Comparison of ENCODE assay signal across 27 cellular contexts in genomic region chr5:133685402-133686018, GRCh38.
"Had no signal": no experiment of that assay in that cellular context is flagged by ENCODE, and none has a peak within 500 bp of the region (broad histone marks: within the 10 kb centered on the region; RNA-seq: fewer than 3 reads in every experiment).

No MANE protein-coding gene starts in this region.

- DNase-seq: activated CD4-positive, alpha-beta memory T cell treated with anti-CD3 and anti-CD28 coated beads for 36 hours; activated CD4-positive, alpha-beta T cell treated with anti-CD3 and anti-CD28 coated beads, Interleukin-2, amount 10 ng/mL, durations not matched to agents 24 days and 14 days; activated CD8-positive, alpha-beta memory T cell treated with anti-CD3 and anti-CD28 coated beads, Interleukin-2, amount 50 U/mL, for 4 hours; activated effector memory CD4-positive, alpha-beta T cell treated with anti-CD3 and anti-CD28 coated beads, Interleukin-2, amount 50 U/mL, for 16 hours; activated naive CD4-positive, alpha-beta T cell treated with anti-CD3 and anti-CD28 coated beads for 36 hours; activated naive CD8-positive, alpha-beta T cell treated with anti-CD3 and anti-CD28 coated beads for 36 hours; activated T-cell treated with anti-CD3 and anti-CD28 coated beads, Interleukin-2, amount 50 U/mL, for 1 hour; effector CD8-positive, alpha-beta T cell; esophagus squamous epithelium; foreskin melanocyte; islet precursor cell; left ventricle myocardium inferior; mesendoderm; mucosa of descending colon; right cardiac atrium; stimulated activated CD4-positive, alpha-beta T cell treated with anti-CD3 and anti-CD28 coated beads, Interleukin-4, amount 100 ng/mL, for 4 hours; stimulated activated CD8-positive, alpha-beta memory T cell treated with anti-CD3 and anti-CD28 coated beads, Interleukin-4, amount 100 ng/mL, for 48 hours; WERI-Rb-1 had no signal

- H3K9me3 Mint-ChIP-seq: activated CD4-positive, alpha-beta memory T cell treated with anti-CD3 and anti-CD28 coated beads for 36 hours; activated CD4-positive, alpha-beta T cell treated with anti-CD3 and anti-CD28 coated beads, Interleukin-2, amount 10 ng/mL, durations not matched to agents 24 days and 14 days; activated naive CD4-positive, alpha-beta T cell treated with anti-CD3 and anti-CD28 coated beads for 36 hours; activated naive CD8-positive, alpha-beta T cell treated with anti-CD3 and anti-CD28 coated beads for 36 hours; activated T-helper 1 cell treated with anti-CD3 and anti-CD28 coated beads, Interleukin-12 subunit alpha, Interleukin-12 subunit beta, Interleukin-2, Interleukin-4 antibody, amounts not matched to agents 30 ng/mL and 10 ng/mL and 1 ng/mL, durations not matched to agents 14 hours and 24 hours and 36 hours; central memory CD8-positive, alpha-beta T cell; natural killer cell treated with Interleukin-12 subunit alpha and Interleukin-12 subunit beta and Interleukin-15 and Interleukin-18, amount 100 ng/mL, for 72 hours; stimulated activated memory B cell treated with anti-CD40 and anti-IgM and Interleukin-4, amounts not matched to agents 10 μg/mL and 1 μg/mL and 100 μg/mL, for 72 hours had no signal

- H3K4me1 ChIP-seq: breast epithelium, left ventricle myocardium inferior had no signal

- H3K27ac ChIP-seq: breast epithelium, esophagus squamous epithelium, left ventricle myocardium inferior, suprapubic skin, tibial artery, WERI-Rb-1 had no signal

- H3K9me3 ChIP-seq: breast epithelium, esophagus squamous epithelium, left ventricle myocardium inferior, mucosa of descending colon, suprapubic skin, tibial artery had no signal

- H3K4me3 Mint-ChIP-seq: activated CD4-positive, alpha-beta memory T cell treated with anti-CD3 and anti-CD28 coated beads for 36 hours; activated CD4-positive, alpha-beta T cell treated with anti-CD3 and anti-CD28 coated beads, Interleukin-2, amount 10 ng/mL, durations not matched to agents 24 days and 14 days; activated naive CD4-positive, alpha-beta T cell treated with anti-CD3 and anti-CD28 coated beads for 36 hours; activated naive CD8-positive, alpha-beta T cell treated with anti-CD3 and anti-CD28 coated beads for 36 hours; activated T-helper 1 cell treated with anti-CD3 and anti-CD28 coated beads, Interleukin-12 subunit alpha, Interleukin-12 subunit beta, Interleukin-2, Interleukin-4 antibody, amounts not matched to agents 30 ng/mL and 10 ng/mL and 1 ng/mL, durations not matched to agents 14 hours and 24 hours and 36 hours; central memory CD8-positive, alpha-beta T cell; natural killer cell treated with Interleukin-12 subunit alpha and Interleukin-12 subunit beta and Interleukin-15 and Interleukin-18, amount 100 ng/mL, for 72 hours; stimulated activated memory B cell treated with anti-CD40 and anti-IgM and Interleukin-4, amounts not matched to agents 10 μg/mL and 1 μg/mL and 100 μg/mL, for 72 hours had no signal

- H3K36me3 ChIP-seq: breast epithelium, esophagus squamous epithelium, left ventricle myocardium inferior, suprapubic skin, tibial artery, WERI-Rb-1 had no signal

- H3K4me1 Mint-ChIP-seq: central memory CD8-positive, alpha-beta T cell; stimulated activated memory B cell treated with anti-CD40 and anti-IgM and Interleukin-4, amounts not matched to agents 10 μg/mL and 1 μg/mL and 100 μg/mL, for 72 hours had no signal

- H3K4me3 ChIP-seq: breast epithelium, esophagus squamous epithelium, left ventricle myocardium inferior, lung, mucosa of descending colon, suprapubic skin, tibial artery had no signal

- ATAC-seq: activated CD4-positive, CD25-positive, alpha-beta regulatory T cell treated with anti-CD3 and anti-CD28 coated beads, Interleukin-2, amount 50 U/mL, for 24 hours; mucosa of descending colon; right cardiac atrium; stimulated activated memory B cell treated with anti-CD40 and anti-IgM and Interleukin-4, amounts not matched to agents 10 μg/mL and 1 μg/mL and 100 μg/mL, for 72 hours had no signal

- H3K27ac Mint-ChIP-seq: activated CD4-positive, alpha-beta memory T cell treated with anti-CD3 and anti-CD28 coated beads for 36 hours; activated CD4-positive, alpha-beta T cell treated with anti-CD3 and anti-CD28 coated beads, Interleukin-2, amount 10 ng/mL, durations not matched to agents 24 days and 14 days; activated naive CD4-positive, alpha-beta T cell treated with anti-CD3 and anti-CD28 coated beads for 36 hours; activated naive CD8-positive, alpha-beta T cell treated with anti-CD3 and anti-CD28 coated beads for 36 hours; activated T-helper 1 cell treated with anti-CD3 and anti-CD28 coated beads, Interleukin-12 subunit alpha, Interleukin-12 subunit beta, Interleukin-2, Interleukin-4 antibody, amounts not matched to agents 30 ng/mL and 10 ng/mL and 1 ng/mL, durations not matched to agents 14 hours and 24 hours and 36 hours; natural killer cell treated with Interleukin-12 subunit alpha and Interleukin-12 subunit beta and Interleukin-15 and Interleukin-18, amount 100 ng/mL, for 72 hours; stimulated activated memory B cell treated with anti-CD40 and anti-IgM and Interleukin-4, amounts not matched to agents 10 μg/mL and 1 μg/mL and 100 μg/mL, for 72 hours had no signal

- H3K36me3 Mint-ChIP-seq: activated CD4-positive, alpha-beta memory T cell treated with anti-CD3 and anti-CD28 coated beads for 36 hours; activated naive CD8-positive, alpha-beta T cell treated with anti-CD3 and anti-CD28 coated beads for 36 hours; natural killer cell treated with Interleukin-12 subunit alpha and Interleukin-12 subunit beta and Interleukin-15 and Interleukin-18, amount 100 ng/mL, for 72 hours; stimulated activated memory B cell treated with anti-CD40 and anti-IgM and Interleukin-4, amounts not matched to agents 10 μg/mL and 1 μg/mL and 100 μg/mL, for 72 hours had no signal
